1 cellular context compared by ENCODE assay signal in the genomic region with DNA sequence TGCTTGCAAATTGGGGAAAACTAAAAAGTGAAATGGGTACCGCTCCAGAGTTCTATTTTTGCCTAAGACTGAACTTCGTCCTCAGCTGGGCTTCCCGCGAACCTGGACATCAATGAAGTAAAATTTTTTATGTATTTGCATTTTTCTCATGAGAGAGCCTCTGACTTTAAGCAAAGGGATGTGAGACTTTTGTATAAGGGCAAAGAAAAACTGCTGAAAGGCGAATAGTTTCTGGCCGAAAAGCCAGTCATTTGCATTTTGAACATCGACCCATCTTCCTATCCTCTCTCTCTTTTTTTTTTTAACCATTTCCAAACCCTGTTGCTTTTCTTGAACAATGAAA.
TF ChIP-seq lines count a peak whose summit lies in the region.

No MANE protein-coding gene starts in this region.

TF ChIP-seq in HepG2, 621 proteins besides CTCF, POLR2A, EP300 and RAD21 (continued from another document):
- TF ChIP-seq, protein P1, sequence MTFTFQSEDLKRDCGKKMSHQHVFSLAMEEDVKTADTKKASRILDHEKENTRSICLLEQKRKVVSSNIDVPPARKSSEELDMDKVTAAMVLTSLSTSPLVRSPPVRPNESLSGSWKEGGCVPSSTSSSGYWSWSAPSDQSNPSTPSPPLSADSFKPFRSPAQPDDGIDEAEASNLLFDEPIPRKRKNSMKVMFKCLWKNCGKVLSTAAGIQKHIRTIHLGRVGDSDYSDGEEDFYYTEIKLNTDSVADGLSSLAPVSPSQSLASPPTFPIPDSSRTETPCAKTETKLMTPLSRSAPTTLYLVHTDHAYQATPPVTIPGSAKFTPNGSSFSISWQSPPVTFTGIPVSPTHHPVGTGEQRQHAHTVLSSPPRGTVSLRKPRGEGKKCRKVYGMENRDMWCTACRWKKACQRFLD (CRISPR knock-in tag; IDR thresholded peaks at IDR 0.05; ENCODE audit: borderline replicate concordance): no peak
- TF ChIP-seq IRF2 (CRISPR knock-in tag; IDR thresholded peaks at IDR 0.05) (no peak), ZNF367 (CRISPR knock-in tag; IDR thresholded peaks at IDR 0.05; ENCODE audit: borderline replicate concordance) (no peak), HIVEP1 (CRISPR knock-in tag; IDR thresholded peaks at IDR 0.05) (no peak), ISL2 (CRISPR knock-in tag; IDR thresholded peaks at IDR 0.05) (no peak), ZNF652 (CRISPR knock-in tag; IDR thresholded peaks at IDR 0.05; ENCODE audit: borderline replicate concordance, low read depth) (peak; percentile 73; the same call in 1 of the 2 replicates), ZSCAN29 (CRISPR knock-in tag; conservative IDR thresholded peaks at IDR 0.05) (no peak), MEIS2 (CRISPR knock-in tag; IDR thresholded peaks at IDR 0.05) (no peak), CC2D1A (CRISPR knock-in tag; IDR thresholded peaks at IDR 0.05) (no peak), MTA1 (CRISPR knock-in tag; IDR thresholded peaks at IDR 0.05; ENCODE audit: borderline replicate concordance) (no peak), SMYD3 (CRISPR knock-in tag; IDR thresholded peaks at IDR 0.05) (no peak), ZNF724P (CRISPR knock-in tag; IDR thresholded peaks at IDR 0.05; ENCODE audit: borderline replicate concordance) (no peak), ZNF619 (CRISPR knock-in tag; IDR thresholded peaks at IDR 0.05) (no peak), ARID2 (CRISPR knock-in tag; IDR thresholded peaks at IDR 0.05; ENCODE audit: borderline replicate concordance) (0 out of 2 replicates have a peak, but pooled peaks have one; percentile 63), ZSCAN22 (CRISPR knock-in tag; IDR thresholded peaks at IDR 0.05) (no peak)
- TF ChIP-seq, protein P2, sequence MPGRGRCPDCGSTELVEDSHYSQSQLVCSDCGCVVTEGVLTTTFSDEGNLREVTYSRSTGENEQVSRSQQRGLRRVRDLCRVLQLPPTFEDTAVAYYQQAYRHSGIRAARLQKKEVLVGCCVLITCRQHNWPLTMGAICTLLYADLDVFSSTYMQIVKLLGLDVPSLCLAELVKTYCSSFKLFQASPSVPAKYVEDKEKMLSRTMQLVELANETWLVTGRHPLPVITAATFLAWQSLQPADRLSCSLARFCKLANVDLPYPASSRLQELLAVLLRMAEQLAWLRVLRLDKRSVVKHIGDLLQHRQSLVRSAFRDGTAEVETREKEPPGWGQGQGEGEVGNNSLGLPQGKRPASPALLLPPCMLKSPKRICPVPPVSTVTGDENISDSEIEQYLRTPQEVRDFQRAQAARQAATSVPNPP (CRISPR knock-in tag; IDR thresholded peaks at IDR 0.05): no peak
- TF ChIP-seq, protein P3, sequence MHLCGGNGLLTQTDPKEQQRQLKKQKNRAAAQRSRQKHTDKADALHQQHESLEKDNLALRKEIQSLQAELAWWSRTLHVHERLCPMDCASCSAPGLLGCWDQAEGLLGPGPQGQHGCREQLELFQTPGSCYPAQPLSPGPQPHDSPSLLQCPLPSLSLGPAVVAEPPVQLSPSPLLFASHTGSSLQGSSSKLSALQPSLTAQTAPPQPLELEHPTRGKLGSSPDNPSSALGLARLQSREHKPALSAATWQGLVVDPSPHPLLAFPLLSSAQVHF (CRISPR knock-in tag; IDR thresholded peaks at IDR 0.05): 0 out of 2 replicates have a peak, but pooled peaks have one; percentile 5
- TF ChIP-seq, protein P4, sequence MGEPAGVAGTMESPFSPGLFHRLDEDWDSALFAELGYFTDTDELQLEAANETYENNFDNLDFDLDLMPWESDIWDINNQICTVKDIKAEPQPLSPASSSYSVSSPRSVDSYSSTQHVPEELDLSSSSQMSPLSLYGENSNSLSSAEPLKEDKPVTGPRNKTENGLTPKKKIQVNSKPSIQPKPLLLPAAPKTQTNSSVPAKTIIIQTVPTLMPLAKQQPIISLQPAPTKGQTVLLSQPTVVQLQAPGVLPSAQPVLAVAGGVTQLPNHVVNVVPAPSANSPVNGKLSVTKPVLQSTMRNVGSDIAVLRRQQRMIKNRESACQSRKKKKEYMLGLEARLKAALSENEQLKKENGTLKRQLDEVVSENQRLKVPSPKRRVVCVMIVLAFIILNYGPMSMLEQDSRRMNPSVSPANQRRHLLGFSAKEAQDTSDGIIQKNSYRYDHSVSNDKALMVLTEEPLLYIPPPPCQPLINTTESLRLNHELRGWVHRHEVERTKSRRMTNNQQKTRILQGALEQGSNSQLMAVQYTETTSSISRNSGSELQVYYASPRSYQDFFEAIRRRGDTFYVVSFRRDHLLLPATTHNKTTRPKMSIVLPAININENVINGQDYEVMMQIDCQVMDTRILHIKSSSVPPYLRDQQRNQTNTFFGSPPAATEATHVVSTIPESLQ (CRISPR knock-in tag; conservative IDR thresholded peaks at IDR 0.05): no peak
TF ChIP-seq in HepG2: peak in this region for 7.
